In genomic region chrX:16834811-16835210, GRCh38 we compare ENCODE assay signal across 20 cellular contexts. TPM values are rescaled to one million over a fixed set of nuclear protein-coding genes. Genes with fewer than 3 reads are reported as not detected.
DNase-seq lines count a peak whose midpoint lies in the region; ATAC-seq and TF ChIP-seq lines count a peak whose summit lies in the region.
"Had no signal": no experiment of that assay in that cellular context is flagged by ENCODE, and none has a peak within 500 bp of the region (broad histone marks: within the 10 kb centered on the region; RNA-seq: fewer than 3 reads in every experiment).

No MANE protein-coding gene starts in this region.

- no peak overlapping the region for H3K4me2 ChIP-seq in Karpas-422 (ENCODE audit: low read depth, low read length, poor library complexity, severe bottlenecking)
- H3K4me2 ChIP-seq: BLaER1 had no signal

- no peaks in the 10 kb centered on the region for H4K20me1 ChIP-seq in Karpas-422 (ENCODE audit: insufficient read depth, low read depth, low read length)

- 48 to 69% methylated on average over 6 of the region's 6 CpGs for WGBS in testis, 2 donors

- H3K36me3 ChIP-seq in cardiac muscle cell: peaks cover 9% of the 10 kb centered on the region
- peaks cover 15 to 20% of the 10 kb centered on the region in 2 donors for H3K36me3 ChIP-seq in muscle layer of duodenum (ENCODE audit: control insufficient read depth in 1 of 2, insufficient read depth in 2 of 2, low read length in 2 of 2)
- H3K36me3 ChIP-seq in testis (ENCODE audit: low read depth, missing control alignments): no peaks in the 10 kb centered on the region
- H3K36me3 ChIP-seq in Karpas-422 (ENCODE audit: insufficient read depth, low read length): peaks cover 61% of the 10 kb centered on the region

- H3K36me3 Mint-ChIP-seq in chondrocyte (ENCODE audit: low read depth): peaks cover 4% of the 10 kb centered on the region

- no peak overlapping the region for H3K4me3 ChIP-seq in cardiac muscle cell
- H3K4me3 ChIP-seq in muscle layer of duodenum (ENCODE audit: low read depth in 1 of 2, low read length in 2 of 2): no peak overlapping the region
- no peak overlapping the region for H3K4me3 ChIP-seq in testis
- H3K4me3 ChIP-seq in Karpas-422 (ENCODE audit: low read length): no peak overlapping the region
- H3K4me3 ChIP-seq: BLaER1 had no signal

- intact Hi-C loops in left ventricle myocardium superior (cut with micrococcal nuclease): no loop called here
- intact Hi-C loops in testis (cut with DNase I; ENCODE audit: low total_unique reads): no loop called here

- no peak for TF ChIP-seq POLR2A in testis (IDR thresholded peaks at IDR 0.05)

- H3K27ac ChIP-seq in cardiac muscle cell (peak overlapping the region; percentile 7), muscle layer of duodenum (ENCODE audit: low read length) (peak overlapping the region; percentile 31), testis (peak overlapping the region; percentile 24 to 59), Karpas-422 (ENCODE audit: low read length) (no peak overlapping the region)
- H3K27ac ChIP-seq: BLaER1 had no signal

- TF ChIP-seq CTCF in cardiac muscle cell (IDR thresholded peaks at IDR 0.05; ENCODE audit: low read depth, low read length): no peak
- no peak for TF ChIP-seq CTCF in chondrocyte (IDR thresholded peaks at IDR 0.05)
- no peak for TF ChIP-seq CTCF in testis (IDR thresholded peaks at IDR 0.05)

- H3K9me3 ChIP-seq in cardiac muscle cell (ENCODE audit: low read depth): no peaks in the 10 kb centered on the region
- H3K9me3 ChIP-seq in muscle layer of duodenum (ENCODE audit: control insufficient read depth in 1 of 2, low read length in 2 of 2): no peaks in the 10 kb centered on the region
- H3K9me3 ChIP-seq in testis: no peaks in the 10 kb centered on the region
- H3K9me3 ChIP-seq in Karpas-422 (ENCODE audit: low read length): no peaks in the 10 kb centered on the region
- H3K9me3 ChIP-seq: BLaER1 had no signal

- ATAC-seq in left ventricle myocardium superior: no peak
- no peak for ATAC-seq in GM18873 (IDR thresholded peaks at IDR 0.05; ENCODE audit: low FRiP score, unreplicated experiment)
- ATAC-seq: CD8-positive, alpha-beta T cell had no signal

- peak overlapping the region; percentile 83 for H3K27ac Mint-ChIP-seq in chondrocyte (ENCODE audit: unreplicated experiment)
- H3K27ac Mint-ChIP-seq: CD8-positive, alpha-beta T cell; HFFc6 had no signal

- no peak overlapping the region for H2AFZ ChIP-seq in Karpas-422 (ENCODE audit: low read length)

- peak in 1 of 2 donors; percentile 21 for DNase-seq in cardiac muscle cell (ENCODE audit: low read depth in 1 of 2, low spot score in 1 of 2)
- DNase-seq in left ventricle myocardium superior: no peak
- DNase-seq in chondrocyte (ENCODE audit: low spot score): no peak
- no peak for DNase-seq in testis
- no peak for DNase-seq in Karpas-422
- DNase-seq in HCEC 1CT: no peak
- DNase-seq: CD8-positive, alpha-beta T cell; DND-41; GF-D8; HFFc6; KG1; NCI-H1092; NCI-H1694 treated with DMSO at 0.1 percent for 48 hours; NCI-H2107; NCI-H446 treated with DMSO at 0.1 percent for 48 hours; NK-92 treated with Interleukin-12 subunit alpha and Interleukin-12 subunit beta, amount 100 ng/mL, for 24 hours; SHP77 had no signal

- H3K27me3 ChIP-seq in cardiac muscle cell (no peaks in the 10 kb centered on the region), muscle layer of duodenum (ENCODE audit: low read depth, low read length) (no peaks in the 10 kb centered on the region), testis (no peaks in the 10 kb centered on the region), Karpas-422 (ENCODE audit: low read length) (no peaks in the 10 kb centered on the region)
- H3K27me3 ChIP-seq: BLaER1 had no signal

- H3K9me2 ChIP-seq in Karpas-422 (replicated peaks; ENCODE audit: insufficient read depth, low read length): no peaks in the 10 kb centered on the region

- peak overlapping the region; percentile 3 for H3K4me3 Mint-ChIP-seq in chondrocyte (ENCODE audit: unreplicated experiment)
- H3K4me3 Mint-ChIP-seq: CD8-positive, alpha-beta T cell; HFFc6 had no signal

- no peak overlapping the region for H3K9ac ChIP-seq in Karpas-422 (ENCODE audit: low read length)
- H3K9ac ChIP-seq: BLaER1 had no signal

- H3K4me1 ChIP-seq in cardiac muscle cell (ENCODE audit: low read depth) (peaks cover 29% of the 10 kb centered on the region), muscle layer of duodenum (ENCODE audit: control insufficient read depth in 1 of 2, insufficient read depth in 2 of 2, low read length in 2 of 2) (peaks cover 0 to 2% of the 10 kb centered on the region in 2 donors), testis (no peaks in the 10 kb centered on the region), Karpas-422 (ENCODE audit: low read length) (peaks cover 9% of the 10 kb centered on the region; the same call in 1 of the 2 replicates)
- H3K4me1 ChIP-seq: BLaER1 had no signal

- H3K27me3 Mint-ChIP-seq in chondrocyte (ENCODE audit: low read depth): no peaks in the 10 kb centered on the region

- H3K9me3 Mint-ChIP-seq in chondrocyte (ENCODE audit: low read depth): no peaks in the 10 kb centered on the region
- H3K9me3 Mint-ChIP-seq: CD8-positive, alpha-beta T cell; HFFc6 had no signal

- H3K79me2 ChIP-seq in Karpas-422 (ENCODE audit: low read length): peaks cover 5% of the 10 kb centered on the region; the same call in 1 of the 2 replicates

- H3K4me1 Mint-ChIP-seq in chondrocyte (ENCODE audit: low read depth): peaks cover 75% of the 10 kb centered on the region

RNA-seq across cellular contexts. Expression of gene RBBP7, which starts 35.4 kb away (rescaled TPM):
- 176 and 231 TPM in 2 replicates for total RNA-seq in cardiac muscle cell
- 448 and 459 TPM in 2 replicates for polyA plus RNA-seq in cardiac muscle cell
- total RNA-seq in left ventricle myocardium superior: 113 TPM
- total RNA-seq in chondrocyte: 122 to 151 TPM (median 142 TPM) in 3 replicates
- total RNA-seq in testis: 100 to 1,000 TPM; 311 to 375 TPM
- polyA plus RNA-seq in testis (ENCODE audit: insufficient read depth, low read depth, low replicate concordance): 206 TPM
- total RNA-seq in Karpas-422 (2014; rRNA removed; shearing (Covaris generic); ENCODE audit: low replicate concordance): 138 and 185 TPM in 2 replicates

RNA-seq across cellular contexts. Expression of gene TXLNG, which starts 48.5 kb away (rescaled TPM):
- total RNA-seq in cardiac muscle cell: 10.0 and 16.8 TPM in 2 replicates
- 12.4 and 16.0 TPM in 2 replicates for polyA plus RNA-seq in cardiac muscle cell
- total RNA-seq in left ventricle myocardium superior: 6.0 TPM
- total RNA-seq in chondrocyte: 8.9 to 11.6 TPM (median 9.1 TPM) in 3 replicates
- total RNA-seq in testis: 10 to 100 TPM; 13.7 to 14.0 TPM
- 9.2 TPM for polyA plus RNA-seq in testis (ENCODE audit: insufficient read depth, low read depth, low replicate concordance)
- total RNA-seq in Karpas-422 (2014; rRNA removed; shearing (Covaris generic); ENCODE audit: low replicate concordance): 28.2 and 42.2 TPM in 2 replicates
